ENCODE assay signal across 20 cellular contexts in genomic region chr5:121737120-121737519, GRCh38.
DNase-seq lines count a peak whose midpoint lies in the region; ATAC-seq, FAIRE-seq and TF ChIP-seq lines count a peak whose summit lies in the region.
"Had no signal": no experiment of that assay in that cellular context is flagged by ENCODE, and none has a peak within 500 bp of the region (broad histone marks: within the 10 kb centered on the region; RNA-seq: fewer than 3 reads in every experiment).

No MANE protein-coding gene starts in this region.

- CTCF ChIA-PET in HepG2 (lab: Yijun Ruan, JAX; ENCODE audit: low intra/inter-chr PET ratio, low total read pairs) (no interaction called here), H1 (lab: Charles Lee; ENCODE audit: partially characterized antibody) (no interaction called here)

- TF ChIP-seq EP300 in HepG2 (IDR thresholded peaks at IDR 0.05; ENCODE audit: low read depth in 2 of 2, low read length in 2 of 2) (no peak), HepG2 (CRISPR knock-in tag; IDR thresholded peaks at IDR 0.05; ENCODE audit: borderline replicate concordance) (no peak), H1 (IDR thresholded peaks at IDR 0.05; ENCODE audit: borderline replicate concordance in 1 of 2, low read depth in 2 of 2, low read length in 2 of 2) (no peak)

- H3K36me3 ChIP-seq in HepG2 (replicated peaks in 1 of 2; ENCODE audit: control insufficient read depth in 1 of 2, insufficient read depth in 2 of 2, low read length in 2 of 2) (no peaks in the 10 kb centered on the region), right lobe of liver (no peaks in the 10 kb centered on the region), H1 (ENCODE audit: control insufficient read depth in 2 of 4, insufficient read depth in 4 of 4, low read length in 3 of 4) (no peaks in the 10 kb centered on the region)
- H3K36me3 ChIP-seq: BLaER1 treated with 17β-estradiol and CSF1 and Interleukin-3, amounts not matched to agents 10 nM and 100 nM had no signal

- H3K9me3 ChIP-seq in HepG2 (ENCODE audit: low read length): no peaks in the 10 kb centered on the region
- no peaks in the 10 kb centered on the region for H3K9me3 ChIP-seq in right lobe of liver
- no peaks in the 10 kb centered on the region for H3K9me3 ChIP-seq in H1 (ENCODE audit: insufficient read depth in 2 of 2, low read depth in 1 of 2, low read length in 1 of 2)

- H2AFZ ChIP-seq in HepG2 (ENCODE audit: low read length): no peak overlapping the region
- H2AFZ ChIP-seq in H1 (ENCODE audit: low read length): no peak overlapping the region

- H2BK5ac ChIP-seq in H1 (ENCODE audit: low read depth, low read length): no peak overlapping the region

- H2BK120ac ChIP-seq in H1 (replicated peaks; ENCODE audit: low read depth, low read length): no peak overlapping the region

- no peak overlapping the region for H2BK20ac ChIP-seq in H1 (ENCODE audit: low read length)

- DNase-seq in HepG2 (ENCODE audit: low spot score): no peak
- no peak for DNase-seq in right lobe of liver
- DNase-seq in OCI-M1 (lab: John Stamatoyannopoulos, UW): peak; percentile 11
- DNase-seq in H1 (ENCODE audit: low read depth in 1 of 2, low spot score in 2 of 2): no peak
- DNase-seq in renal cortical epithelial cell (ENCODE audit: low read depth): peak; percentile 26
- DNase-seq in SW480 (ENCODE audit: low spot score): no peak
- DNase-seq: 8988T; ACHN; Calu3; CD4-positive, CD25-positive, alpha-beta regulatory T cell; DMS79; GOT3; HCEC 1CT; HFFc6 had no signal

- TF ChIP-seq RAD21 in HepG2 (CRISPR knock-in tag; IDR thresholded peaks at IDR 0.05) (no peak), H1 (IDR thresholded peaks at IDR 0.05 in 1 of 2, conservative IDR thresholded peaks at IDR 0.05 in 1 of 2; ENCODE audit: low read depth in 2 of 2, low read length in 2 of 2) (no peak)

- H3K79me2 ChIP-seq in HepG2 (ENCODE audit: insufficient read depth, low read length) (no peaks in the 10 kb centered on the region), H1 (ENCODE audit: control insufficient read depth in 1 of 2, insufficient read depth in 2 of 2, low read length in 2 of 2) (no peaks in the 10 kb centered on the region)

- no peak for TF ChIP-seq POLR2A in HepG2 (IDR thresholded peaks at IDR 0.05; ENCODE audit: insufficient read depth in 1 of 2, low read depth in 2 of 2, low read length in 2 of 2)
- TF ChIP-seq POLR2A in right lobe of liver (IDR thresholded peaks at IDR 0.05): no peak
- TF ChIP-seq POLR2A in H1 (IDR thresholded peaks at IDR 0.05; ENCODE audit: control extremely low read depth in 1 of 2, low read depth in 2 of 2, low read length in 2 of 2): no peak

- no peaks in the 10 kb centered on the region for H3K4me1 ChIP-seq in HepG2 (ENCODE audit: insufficient read depth, low read length)
- H3K4me1 ChIP-seq in right lobe of liver: no peaks in the 10 kb centered on the region
- H3K4me1 ChIP-seq in H1 (replicated peaks in 1 of 4; ENCODE audit: control insufficient read depth in 3 of 4, insufficient read depth in 4 of 4, low read length in 3 of 4): no peaks in the 10 kb centered on the region
- H3K4me1 ChIP-seq: BLaER1 treated with 17β-estradiol and CSF1 and Interleukin-3, amounts not matched to agents 10 nM and 100 nM had no signal

- in situ Hi-C loops in HepG2 (cut with HindIII; ENCODE audit: extremely low pct_ligation_motif_present, low pct_unique_long_range_greater_than_20kb): no loop called here

- H3K9ac ChIP-seq in HepG2 (ENCODE audit: insufficient read depth, low read depth, low read length): no peak overlapping the region
- no peak overlapping the region for H3K9ac ChIP-seq in H1 (replicated peaks in 1 of 4; ENCODE audit: extremely low read depth in 1 of 4, low read depth in 3 of 4, low read length in 3 of 4)
- H3K9ac ChIP-seq: BLaER1 treated with 17β-estradiol and CSF1 and Interleukin-3, amounts not matched to agents 10 nM and 100 nM had no signal

- H3K27me3 ChIP-seq in HepG2 (ENCODE audit: control insufficient read depth in 1 of 2, insufficient read depth in 2 of 2, low read length in 2 of 2): no peaks in the 10 kb centered on the region
- H3K27me3 ChIP-seq in right lobe of liver: no peaks in the 10 kb centered on the region
- no peaks in the 10 kb centered on the region for H3K27me3 ChIP-seq in H1 (replicated peaks in 1 of 4; ENCODE audit: control insufficient read depth in 3 of 4, extremely low read depth in 1 of 4, insufficient read depth in 3 of 4, low read length in 3 of 4)
- H3K27me3 ChIP-seq: BLaER1 treated with 17β-estradiol and CSF1 and Interleukin-3, amounts not matched to agents 10 nM and 100 nM had no signal

- H4K20me1 ChIP-seq in HepG2 (ENCODE audit: insufficient read depth, low read length) (no peaks in the 10 kb centered on the region), H1 (replicated peaks in 1 of 2; ENCODE audit: control insufficient read depth in 1 of 2, insufficient read depth in 2 of 2, low read length in 2 of 2) (no peaks in the 10 kb centered on the region)
- H4K20me1 ChIP-seq: BLaER1 treated with 17β-estradiol and CSF1 and Interleukin-3, amounts not matched to agents 10 nM and 100 nM had no signal

- no peak overlapping the region for H4K8ac ChIP-seq in H1 (ENCODE audit: extremely low read depth, insufficient read depth, low read length)

- H3K79me1 ChIP-seq in H1 (ENCODE audit: low read depth, low read length): no peaks in the 10 kb centered on the region

- TF ChIP-seq CTCF in HepG2 (CRISPR knock-in tag; IDR thresholded peaks at IDR 0.05) (no peak), right lobe of liver (IDR thresholded peaks at IDR 0.05) (no peak), H1 (IDR thresholded peaks at IDR 0.05; ENCODE audit: control extremely low read depth in 1 of 3, insufficient read depth in 1 of 3, low read depth in 1 of 3, low read length in 3 of 3) (no peak)

- no peak overlapping the region for H3K14ac ChIP-seq in H1 (ENCODE audit: insufficient read length)

- H3K23me2 ChIP-seq in H1 (ENCODE audit: low read depth, low read length): no peaks in the 10 kb centered on the region

- no peak overlapping the region for H3K27ac ChIP-seq in HepG2 (ENCODE audit: extremely low read length, insufficient read depth, low read length)
- H3K27ac ChIP-seq in right lobe of liver: no peak overlapping the region
- H3K27ac ChIP-seq in H1 (ENCODE audit: low read depth, low read length): no peak overlapping the region
- H3K27ac ChIP-seq: BLaER1 treated with 17β-estradiol and CSF1 and Interleukin-3, amounts not matched to agents 10 nM and 100 nM had no signal

- no peak overlapping the region for H3K18ac ChIP-seq in H1 (ENCODE audit: extremely low read depth, low read length)

- intact Hi-C loops in HepG2 (cut with micrococcal nuclease; ENCODE audit: unreplicated experiment): no loop called here
- intact Hi-C loops in right lobe of liver (cut with DNase I): no loop called here

- no peak overlapping the region for H3K23ac ChIP-seq in H1 (ENCODE audit: insufficient read length)

- no peak overlapping the region for H2AK5ac ChIP-seq in H1 (ENCODE audit: low read depth, low read length)

- ATAC-seq in HepG2: no peak
- no peak for ATAC-seq in right lobe of liver
- ATAC-seq in HG03439 (IDR thresholded peaks at IDR 0.05; ENCODE audit: unreplicated experiment): no peak
- ATAC-seq in GM18870 (IDR thresholded peaks at IDR 0.05; ENCODE audit: unreplicated experiment): no peak
- ATAC-seq: GM12878 had no signal

- no peak overlapping the region for H3K56ac ChIP-seq in H1 (replicated peaks; ENCODE audit: insufficient read length, low read depth, low read length)

- FAIRE-seq in HepG2 (lab: Jason Lieb, UNC) (no peak), H1 (lab: Jason Lieb, UNC) (no peak)
- FAIRE-seq: GM12878, GM18507, HTR-8/SVneo had no signal

- H3K4ac ChIP-seq in H1 (replicated peaks; ENCODE audit: insufficient read length, low read depth, low read length): no peak overlapping the region

- H2BK12ac ChIP-seq in H1 (ENCODE audit: low read depth, low read length): no peak overlapping the region

- no peak overlapping the region for H4K5ac ChIP-seq in H1 (ENCODE audit: insufficient read length, low read depth, low read length)

- H2BK15ac ChIP-seq in H1 (ENCODE audit: low read length): no peak overlapping the region

- POLR2A ChIA-PET in HepG2 (lab: Yijun Ruan, JAX) (no interaction called here), H1 (lab: Charles Lee; ENCODE audit: partially characterized antibody) (no interaction called here)

- H4K91ac ChIP-seq in H1 (replicated peaks; ENCODE audit: insufficient read length, low read length): no peak overlapping the region

- BruUV-seq in HepG2 (replicated peaks; lab: Mats Ljungman, UMichigan): no TSS peak

- no peak overlapping the region for H3K4me2 ChIP-seq in HepG2 (ENCODE audit: low read depth, low read length)
- no peak overlapping the region for H3K4me2 ChIP-seq in H1 (ENCODE audit: insufficient read depth in 1 of 2, low read depth in 2 of 2, low read length in 2 of 2)
- H3K4me2 ChIP-seq: BLaER1 treated with 17β-estradiol and CSF1 and Interleukin-3, amounts not matched to agents 10 nM and 100 nM had no signal

- H3K4me3 ChIP-seq in HepG2 (replicated peaks in 1 of 3; ENCODE audit: insufficient read depth in 1 of 3, low read depth in 2 of 3, low read length in 3 of 3) (no peak overlapping the region), right lobe of liver (no peak overlapping the region), H1 (ENCODE audit: extremely low read depth in 1 of 4, insufficient read depth in 2 of 4, low read depth in 3 of 4, low read length in 4 of 4) (no peak overlapping the region)
- H3K4me3 ChIP-seq: BLaER1 treated with 17β-estradiol and CSF1 and Interleukin-3, amounts not matched to agents 10 nM and 100 nM; GM12878 had no signal

- 37% methylated on average over 2 of the region's 2 CpGs for WGBS in HepG2 (ENCODE audit: low lambda C conversion rate)
- 70% methylated on average over 2 of the region's 2 CpGs for WGBS in right lobe of liver (ENCODE audit: insufficient coverage, low coverage, low lambda C conversion rate, missing lambda C conversion rate)
- WGBS in H1 (ENCODE audit: extremely low coverage in 1 of 2, insufficient coverage in 1 of 2, insufficient read length in 1 of 2, insufficient replicate concordance in 2 of 2, low coverage in 1 of 2, low lambda C conversion rate in 2 of 2, missing lambda C conversion rate in 1 of 2), 2 experiments: 96% methylated on average over 2 of the region's 2 CpGs; no CpG with 5 or more reads in 1 of the 2 experiments

TF ChIP-seq in HepG2, 621 proteins besides CTCF, POLR2A, EP300 and RAD21 (continues in another document):
- TF ChIP-seq NFE2L2 (IDR thresholded peaks at IDR 0.05; ENCODE audit: low read length): peak; percentile 70
- TF ChIP-seq NAIF1 (CRISPR knock-in tag; IDR thresholded peaks at IDR 0.05; ENCODE audit: borderline replicate concordance): no peak
- TF ChIP-seq RAD51 (IDR thresholded peaks at IDR 0.05; ENCODE audit: borderline replicate concordance): no peak

TF ChIP-seq in H1, 55 proteins besides CTCF, POLR2A, EP300 and RAD21:
- TF ChIP-seq BACH1 (IDR thresholded peaks at IDR 0.05; ENCODE audit: low read length) (peak; percentile 58; the same call in 1 of the 2 replicates), CHD1 (IDR thresholded peaks at IDR 0.05; ENCODE audit: low read depth, low read length) (no peak), RFX5 (IDR thresholded peaks at IDR 0.05; ENCODE audit: borderline replicate concordance, low read depth, low read length) (no peak), POLR2AphosphoS5 (IDR thresholded peaks at IDR 0.05; ENCODE audit: low read depth, low read length) (no peak), MAFK (IDR thresholded peaks at IDR 0.05; ENCODE audit: low read depth, low read length) (peak; percentile 88)

Comparison
In these comparisons a context has a peak if more than half of its experiments do, and no peak if none do; other contexts are left out.
1. DNase-seq: peak in OCI-M1 (single experiment) and renal cortical epithelial cell (single experiment); none in HepG2 (single experiment), right lobe of liver (0 of 3), H1 (0 of 2) and SW480 (single experiment).
2. Of the 41 proteins assayed by ChIP-seq in both HepG2 and H1: peak only in HepG2: none; only in H1: none; in both: MAFK; in neither: 40.